ENCODE assay signal across 10 cellular contexts in genomic region chr5:150512368-150512747, GRCh38. TPM values are rescaled to one million over a fixed set of nuclear protein-coding genes. Genes with fewer than 3 reads are reported as not detected.
A peak's percentile ranks its signal among the peaks of the same experiment; 100 is the strongest.
DNase-seq lines count a peak whose midpoint lies in the region; ATAC-seq and TF ChIP-seq lines count a peak whose summit lies in the region.
"Had no signal": no experiment of that assay in that cellular context is flagged by ENCODE, and none has a peak within 500 bp of the region (broad histone marks: within the 10 kb centered on the region; RNA-seq: fewer than 3 reads in every experiment).

No MANE protein-coding gene starts in this region.

- H3K4me3 Mint-ChIP-seq in HFFc6 = no peak overlapping the region
- H3K4me3 Mint-ChIP-seq: CD4-positive, CD25-positive, alpha-beta regulatory T cell had no signal

- H3K79me2 ChIP-seq in smooth muscle cell (ENCODE audit: low read depth) = peaks cover 99% of the 10 kb centered on the region

- H2AFZ ChIP-seq in smooth muscle cell (ENCODE audit: low read depth) = no peak overlapping the region

- no peak overlapping the region for H3K4me2 ChIP-seq in smooth muscle cell

- WGBS in right lobe of liver (ENCODE audit: insufficient coverage, low coverage, low lambda C conversion rate, missing lambda C conversion rate) = 14% methylated on average over 5 of the region's 6 CpGs
- WGBS in smooth muscle cell (ENCODE audit: low lambda C conversion rate) = 82% methylated on average over 6 of the region's 6 CpGs

- DNase-seq in HFFc6 (no peak), dorsolateral prefrontal cortex (no peak), right lobe of liver (peak; percentile 53 to 87 (median 72)), smooth muscle cell (lab: John Stamatoyannopoulos, UW; ENCODE audit: unreplicated experiment) (no peak), DMS153 (lab: John Stamatoyannopoulos, UW) (no peak)
- no peak for DNase-seq in stimulated activated naive CD4-positive, alpha-beta T cell treated with Interleukin-2 at 50 U/mL for 16 hours (lab: John Stamatoyannopoulos, UW)
- DNase-seq: activated CD8-positive, alpha-beta memory T cell treated with anti-CD3 and anti-CD28 coated beads, Interleukin-2, amount 50 U/mL, for 48 hours; CD4-positive, CD25-positive, alpha-beta regulatory T cell had no signal

- H3K36me3 Mint-ChIP-seq in HFFc6 (ENCODE audit: low read depth) = no peaks in the 10 kb centered on the region; the same call in 1 of the 2 replicates
- H3K36me3 Mint-ChIP-seq: CD4-positive, CD25-positive, alpha-beta regulatory T cell had no signal

- H3K4me1 Mint-ChIP-seq in HFFc6 (ENCODE audit: low read depth) = peaks cover 83% of the 10 kb centered on the region
- H3K4me1 Mint-ChIP-seq: CD4-positive, CD25-positive, alpha-beta regulatory T cell had no signal

- H4K20me1 ChIP-seq in smooth muscle cell (ENCODE audit: low read depth) = peaks cover 100% of the 10 kb centered on the region

- H3K9me3 Mint-ChIP-seq in HFFc6 = no peaks in the 10 kb centered on the region

- H3F3A ChIP-seq in smooth muscle cell (ENCODE audit: low read depth) = peaks cover 42% of the 10 kb centered on the region

- H3K9me3 ChIP-seq in right lobe of liver (no peaks in the 10 kb centered on the region), smooth muscle cell (replicated peaks; ENCODE audit: low read depth) (no peaks in the 10 kb centered on the region)

- TF ChIP-seq POLR2A in right lobe of liver (IDR thresholded peaks at IDR 0.05) = no peak

- peak overlapping the region in 55 of 59 donors; percentile 4 to 100 (median 83) for H3K27ac ChIP-seq in dorsolateral prefrontal cortex
- peak overlapping the region; percentile 87 to 93 (median 90) for H3K27ac ChIP-seq in right lobe of liver
- peak overlapping the region; percentile 85 for H3K27ac ChIP-seq in smooth muscle cell (ENCODE audit: low read depth)

- peak; percentile 50 to 61 (median 56) for ATAC-seq in right lobe of liver
- no peak for ATAC-seq in HG03139 (IDR thresholded peaks at IDR 0.05; ENCODE audit: unreplicated experiment)
- no peak for ATAC-seq in HG02870 (IDR thresholded peaks at IDR 0.05; ENCODE audit: unreplicated experiment)

- no peaks in the 10 kb centered on the region for H3K27me3 ChIP-seq in dorsolateral prefrontal cortex
- no peaks in the 10 kb centered on the region for H3K27me3 ChIP-seq in right lobe of liver
- H3K27me3 ChIP-seq in smooth muscle cell (ENCODE audit: low read depth) = no peaks in the 10 kb centered on the region

- H3K9ac ChIP-seq in smooth muscle cell (ENCODE audit: low read depth) = no peak overlapping the region

- no peaks in the 10 kb centered on the region for H3K36me3 ChIP-seq in right lobe of liver
- no peaks in the 10 kb centered on the region for H3K36me3 ChIP-seq in smooth muscle cell (ENCODE audit: low read depth)

- TF ChIP-seq CTCF in HFFc6 (IDR thresholded peaks at IDR 0.05) (no peak), dorsolateral prefrontal cortex (IDR thresholded peaks at IDR 0.05 in 54 of 56, conservative IDR thresholded peaks at IDR 0.05 in 2 of 56; ENCODE audit: low read depth in 1 of 56, partially characterized antibody in 56 of 56) (no peak), right lobe of liver (IDR thresholded peaks at IDR 0.05) (no peak), smooth muscle cell (IDR thresholded peaks at IDR 0.05; ENCODE audit: borderline replicate concordance, insufficient read depth, poor library complexity, severe bottlenecking) (no peak)

- H3K27me3 Mint-ChIP-seq in HFFc6 (ENCODE audit: insufficient read depth) = peaks cover 3% of the 10 kb centered on the region; the same call in 1 of the 2 replicates

- peaks cover 0 to 99% (median 54%) of the 10 kb centered on the region in 4 donors for H3K4me1 ChIP-seq in right lobe of liver
- peaks cover 47% of the 10 kb centered on the region for H3K4me1 ChIP-seq in smooth muscle cell (ENCODE audit: low read depth)

- peak overlapping the region; percentile 65 for H3K27ac Mint-ChIP-seq in HFFc6
- H3K27ac Mint-ChIP-seq: CD4-positive, CD25-positive, alpha-beta regulatory T cell had no signal

- intact Hi-C loops in dorsolateral prefrontal cortex (cut with DNase I) = no loop called here
- intact Hi-C loops in right lobe of liver (cut with DNase I) = no loop called here

- H3K4me3 ChIP-seq in dorsolateral prefrontal cortex (no peak overlapping the region), right lobe of liver (no peak overlapping the region), smooth muscle cell (no peak overlapping the region)

RNA-seq across cellular contexts. Expression of gene NDST1, which starts 4.4 kb away (rescaled TPM):
- 100 to 1,000 TPM; 126 to 199 (median 147) TPM for total RNA-seq in HFFc6 (2021; fragmentation: NEBNext Ultra II Directional; extraction: Animal tissue kit (Norgen Biotek cat#: 25700))
- total RNA-seq in dorsolateral prefrontal cortex = 100 to 1,000 TPM in 43 of 120 experiments, 10 to 100 TPM in 77; 64.3 to 163 (median 92.5) TPM
- total RNA-seq in right lobe of liver = 10 to 100 TPM; 38.1 to 97.5 (median 76.0) TPM
- total RNA-seq in smooth muscle cell = 53.0 and 64.6 TPM in 2 replicates
- 32.4 and 42.1 TPM in 2 replicates for polyA plus RNA-seq in smooth muscle cell
- polyA plus RNA-seq: CD4-positive, CD25-positive, alpha-beta regulatory T cell had no signal

Comparison
In these comparisons a context has a peak if more than half of its experiments do, and no peak if none do; other contexts are left out.
1. DNase-seq: peak in right lobe of liver (3 of 3); none in HFFc6 (single experiment), dorsolateral prefrontal cortex (0 of 10), smooth muscle cell (single experiment), stimulated activated naive CD4-positive, alpha-beta T cell treated with Interleukin-2 at 50 U/mL for 16 hours (single experiment) and DMS153 (single experiment).
2. ATAC-seq: peak in right lobe of liver (4 of 4); none in HG03139 (single experiment) and HG02870 (single experiment).
3. Peak in every context shown above with its lines, with median percentiles within 50 percentile points of each other: H3K27ac ChIP-seq.